ENCODE assay signal across 13 cellular contexts in genomic region chr15:82922737-82923136, GRCh38. TPM values are rescaled to one million over a fixed set of nuclear protein-coding genes. Genes with fewer than 3 reads are reported as not detected.
DNase-seq lines count a peak whose midpoint lies in the region; ATAC-seq and TF ChIP-seq lines count a peak whose summit lies in the region.
"Had no signal": no experiment of that assay in that cellular context is flagged by ENCODE, and none has a peak within 500 bp of the region (broad histone marks: within the 10 kb centered on the region; RNA-seq: fewer than 3 reads in every experiment).

No MANE protein-coding gene starts in this region.

- ATAC-seq in Right ventricle myocardium superior (ENCODE audit: poor library complexity) (no peak), GM18505 (IDR thresholded peaks at IDR 0.05; ENCODE audit: unreplicated experiment) (no peak), upper lobe of left lung (ENCODE audit: low FRiP score in 2 of 2) (no peak)
- ATAC-seq in activated CD8-positive, alpha-beta T cell treated with anti-CD3 and anti-CD28 coated beads for 36 hours = no peak

- no peaks in the 10 kb centered on the region for H3K9me3 ChIP-seq in cardiac muscle cell (ENCODE audit: low read depth)
- H3K9me3 ChIP-seq in skeletal muscle tissue (ENCODE audit: control insufficient read depth in 3 of 3, low read length in 3 of 3) = no peaks in the 10 kb centered on the region
- no peaks in the 10 kb centered on the region for H3K9me3 ChIP-seq in upper lobe of left lung

- H3K36me3 ChIP-seq in cardiac muscle cell (no peaks in the 10 kb centered on the region), skeletal muscle tissue (ENCODE audit: control insufficient read depth in 3 of 3, insufficient read depth in 3 of 3, low read length in 3 of 3) (peaks cover 0 to 2% (median 0%) of the 10 kb centered on the region in 3 donors), upper lobe of left lung (no peaks in the 10 kb centered on the region)

- TF ChIP-seq CTCF in cardiac muscle cell (IDR thresholded peaks at IDR 0.05; ENCODE audit: low read depth, low read length) = no peak
- no peak for TF ChIP-seq CTCF in nephron progenitor cell (IDR thresholded peaks at IDR 0.05)
- TF ChIP-seq CTCF in upper lobe of left lung (IDR thresholded peaks at IDR 0.05) = no peak
- no peak for TF ChIP-seq CTCF in activated CD8-positive, alpha-beta T cell treated with anti-CD3 and anti-CD28 coated beads for 36 hours (IDR thresholded peaks at IDR 0.05)

- H3K4me1 Mint-ChIP-seq in nephron progenitor cell = peaks cover 6% of the 10 kb centered on the region
- H3K4me1 Mint-ChIP-seq in activated CD8-positive, alpha-beta T cell treated with anti-CD3 and anti-CD28 coated beads for 36 hours (ENCODE audit: low read depth) = no peaks in the 10 kb centered on the region

- H3K36me3 Mint-ChIP-seq in nephron progenitor cell (ENCODE audit: low read depth) = no peaks in the 10 kb centered on the region
- no peaks in the 10 kb centered on the region for H3K36me3 Mint-ChIP-seq in activated CD8-positive, alpha-beta T cell treated with anti-CD3 and anti-CD28 coated beads for 36 hours (ENCODE audit: low read depth)

- TF ChIP-seq EP300 in upper lobe of left lung (IDR thresholded peaks at IDR 0.05) = no peak

- H3K4me3 Mint-ChIP-seq in nephron progenitor cell = no peak overlapping the region
- no peak overlapping the region for H3K4me3 Mint-ChIP-seq in activated CD8-positive, alpha-beta T cell treated with anti-CD3 and anti-CD28 coated beads for 36 hours

- H3K4me3 ChIP-seq in cardiac muscle cell (no peak overlapping the region), skeletal muscle tissue (ENCODE audit: low read length in 3 of 3) (peak overlapping the region in 2 of 3 donors; percentile 18 to 29), upper lobe of left lung (no peak overlapping the region)
- H3K4me3 ChIP-seq: GM23248 had no signal

- H3K9ac ChIP-seq in skeletal muscle tissue (ENCODE audit: low read depth in 1 of 3, low read length in 3 of 3) = peak overlapping the region in 2 of 3 donors; percentile 20 to 58
- H3K9ac ChIP-seq: GM23248 had no signal

- H3K27me3 Mint-ChIP-seq in nephron progenitor cell (ENCODE audit: low read depth, poor library complexity) = peaks cover 4% of the 10 kb centered on the region
- H3K27me3 Mint-ChIP-seq in activated CD8-positive, alpha-beta T cell treated with anti-CD3 and anti-CD28 coated beads for 36 hours = no peaks in the 10 kb centered on the region

- TF ChIP-seq POLR2A in GM18505 (IDR thresholded peaks at IDR 0.05; ENCODE audit: borderline replicate concordance, extremely low read depth, insufficient read depth, insufficient read length) = no peak
- TF ChIP-seq POLR2A in upper lobe of left lung (IDR thresholded peaks at IDR 0.05) = no peak

- H3K27ac Mint-ChIP-seq in nephron progenitor cell = peak overlapping the region; percentile 74
- no peak overlapping the region for H3K27ac Mint-ChIP-seq in activated CD8-positive, alpha-beta T cell treated with anti-CD3 and anti-CD28 coated beads for 36 hours

- H3K4me1 ChIP-seq in cardiac muscle cell (ENCODE audit: low read depth) (peaks cover 21% of the 10 kb centered on the region), skeletal muscle tissue (ENCODE audit: control insufficient read depth in 3 of 3, insufficient read depth in 3 of 3, low read length in 3 of 3) (peaks cover 35 to 72% (median 59%) of the 10 kb centered on the region in 3 donors), upper lobe of left lung (peaks cover 0 to 8% (median 0%) of the 10 kb centered on the region in 4 donors)

- DNase-seq in cardiac muscle cell (ENCODE audit: low read depth in 1 of 2, low spot score in 1 of 2) = no peak
- DNase-seq in Right ventricle myocardium superior = no peak
- DNase-seq in nephron progenitor cell = no peak
- no peak for DNase-seq in upper lobe of left lung
- DNase-seq in activated CD8-positive, alpha-beta T cell treated with anti-CD3 and anti-CD28 coated beads for 36 hours = no peak
- DNase-seq: DMS 273 treated with DMSO at 0.1 percent for 48 hours, DMS79 treated with DMSO at 0.1 percent for 48 hours, EL, GM23248, IMR-90, KBM-7 had no signal

- no peaks in the 10 kb centered on the region for H3K9me3 Mint-ChIP-seq in nephron progenitor cell
- no peaks in the 10 kb centered on the region for H3K9me3 Mint-ChIP-seq in activated CD8-positive, alpha-beta T cell treated with anti-CD3 and anti-CD28 coated beads for 36 hours

- CTCF ChIA-PET in activated CD8-positive, alpha-beta T cell treated with anti-CD3 and anti-CD28 coated beads for 36 hours (lab: Charles Lee) = no interaction called here

- H3K27me3 ChIP-seq in cardiac muscle cell (no peaks in the 10 kb centered on the region), skeletal muscle tissue (ENCODE audit: control insufficient read depth in 3 of 3, insufficient read depth in 3 of 3, low read length in 3 of 3) (no peaks in the 10 kb centered on the region), upper lobe of left lung (no peaks in the 10 kb centered on the region)

- POLR2A ChIA-PET in activated CD8-positive, alpha-beta T cell treated with anti-CD3 and anti-CD28 coated beads for 36 hours (lab: Charles Lee) = interaction anchor here (0.8 kb wide), 1 partner anchor 10 kb away, joined by 3 read pairs; no protein-coding TSS in a partner anchor

- intact Hi-C loops in Right ventricle myocardium superior (cut with DNase I) = no loop called here
- intact Hi-C loops in activated CD8-positive, alpha-beta T cell treated with anti-CD3 and anti-CD28 coated beads for 36 hours (cut with micrococcal nuclease) = no loop called here

- WGBS in upper lobe of left lung, 2 donors = 88 to 100% methylated on average over 3 to 4 of the region's 4 CpGs

- H3K27ac ChIP-seq in cardiac muscle cell (peak overlapping the region; percentile 86), skeletal muscle tissue (ENCODE audit: low read depth, low read length) (peak overlapping the region; percentile 21), upper lobe of left lung (no peak overlapping the region)
- H3K27ac ChIP-seq: GM23248 had no signal

RNA-seq across cellular contexts. Expression of gene HOMER2, which starts 29.8 kb away (rescaled TPM):
- 52.4 and 54.5 TPM in 2 replicates for total RNA-seq in cardiac muscle cell
- 24.4 and 27.3 TPM in 2 replicates for polyA plus RNA-seq in cardiac muscle cell
- 55.1 TPM for total RNA-seq in Right ventricle myocardium superior
- total RNA-seq in skeletal muscle tissue = 11.0 TPM
- 10 to 100 TPM; 11.3 to 76.5 (median 26.5) TPM for total RNA-seq in upper lobe of left lung
- 1 to 10 TPM; 5.4 TPM for total RNA-seq in activated CD8-positive, alpha-beta T cell treated with anti-CD3 and anti-CD28 coated beads for 36 hours

Comparison
In these comparisons a context has a peak if more than half of its experiments do, and no peak if none do; other contexts are left out.
1. H3K27ac ChIP-seq: peak in cardiac muscle cell (single experiment) and skeletal muscle tissue (single experiment); none in upper lobe of left lung (0 of 4).
2. H3K4me3 ChIP-seq: peak in skeletal muscle tissue (2 of 3); none in cardiac muscle cell (single experiment) and upper lobe of left lung (0 of 4).